Comparison of ENCODE assay signal across 28 cellular contexts in genomic region chr7:124909808-124910207, GRCh38.
"Had no signal": no experiment of that assay in that cellular context is flagged by ENCODE, and none has a peak within 500 bp of the region (broad histone marks: within the 10 kb centered on the region; RNA-seq: fewer than 3 reads in every experiment).

No MANE protein-coding gene starts in this region.

- H3K27me3 ChIP-seq: esophagus squamous epithelium had no signal

- H3K4me3 ChIP-seq: esophagus squamous epithelium had no signal

- H3K27ac ChIP-seq: epithelial cell of prostate, esophagus squamous epithelium had no signal

- DNase-seq: activated CD4-positive, alpha-beta memory T cell treated with anti-CD3 and anti-CD28 coated beads for 36 hours; activated CD4-positive, alpha-beta T cell treated with anti-CD3 and anti-CD28 coated beads for 36 hours; activated CD4-positive, alpha-beta T cell treated with anti-CD3 and anti-CD28 coated beads, Interleukin-2, amount 10 ng/mL, durations not matched to agents 24 days and 14 days; activated CD4-positive, CD25-positive, alpha-beta regulatory T cell; activated CD4-positive, CD25-positive, alpha-beta regulatory T cell treated with anti-CD3 and anti-CD28 coated beads, Interleukin-2, amount 50 U/mL, for 72 hours; activated CD8-positive, alpha-beta memory T cell treated with anti-CD3 and anti-CD28 coated beads, Interleukin-2, amount 10 ng/mL, durations not matched to agents 7 days and 5 days; activated CD8-positive, alpha-beta memory T cell treated with anti-CD3 and anti-CD28 coated beads, Interleukin-2, amount 50 U/mL, for 4 hours; activated CD8-positive, alpha-beta T cell treated with anti-CD3 and anti-CD28 coated beads, Interleukin-2, amount 10 ng/mL, durations not matched to agents 7 days and 5 days; activated effector memory CD4-positive, alpha-beta T cell treated with anti-CD3 and anti-CD28 coated beads, Interleukin-2, amount 50 U/mL, for 16 hours; activated naive CD4-positive, alpha-beta T cell treated with anti-CD3 and anti-CD28 coated beads for 36 hours; activated naive CD8-positive, alpha-beta T cell treated with anti-CD3 and anti-CD28 coated beads, Interleukin-2, amount 10 ng/mL, durations not matched to agents 7 days and 5 days; activated T-cell treated with anti-CD3 and anti-CD28 coated beads, Interleukin-2, amount 50 U/mL, for 1 hour; activated T-cell treated with anti-CD3 and anti-CD28 coated beads, Interleukin-2, amount 50 U/mL, for 48 hours; anterior cingulate cortex; caudate nucleus; cortex of kidney; dermis blood vessel endothelial cell; effector CD4-positive, alpha-beta T cell; effector memory CD8-positive, alpha-beta T cell; esophagus squamous epithelium; foreskin melanocyte; head of caudate nucleus; T-helper 2 cell had no signal

- H3K4me1 ChIP-seq: esophagus squamous epithelium had no signal

- FAIRE-seq: astrocyte, colon, endometrium, endothelial cell of umbilical vein had no signal

- ATAC-seq: activated CD4-positive, alpha-beta T cell treated with anti-CD3 and anti-CD28 coated beads for 36 hours; activated CD8-positive, alpha-beta memory T cell treated with anti-CD3 and anti-CD28 coated beads, Interleukin-2, amount 10 ng/mL, durations not matched to agents 7 days and 5 days; activated CD8-positive, alpha-beta T cell treated with anti-CD3 and anti-CD28 coated beads, Interleukin-2, amount 10 ng/mL, durations not matched to agents 7 days and 5 days; effector memory CD8-positive, alpha-beta T cell had no signal

- H3K9me3 ChIP-seq: esophagus squamous epithelium had no signal
